In genomic region chr3:131474115-131474514, GRCh38 we compare ENCODE assay signal across 1 cellular context.
TF ChIP-seq lines count a peak whose summit lies in the region.

No MANE protein-coding gene starts in this region.

TF ChIP-seq in SK-N-SH treated with all-trans-retinoic acid at 6 μM for 48 hours, 23 proteins besides CTCF, POLR2A, EP300 and RAD21 (continued from another document):
- no peak for TF ChIP-seq CSDC2 (CRISPR knock-in tag; IDR thresholded peaks at IDR 0.05)
